7 cellular contexts compared by ENCODE assay signal in the genomic region with DNA sequence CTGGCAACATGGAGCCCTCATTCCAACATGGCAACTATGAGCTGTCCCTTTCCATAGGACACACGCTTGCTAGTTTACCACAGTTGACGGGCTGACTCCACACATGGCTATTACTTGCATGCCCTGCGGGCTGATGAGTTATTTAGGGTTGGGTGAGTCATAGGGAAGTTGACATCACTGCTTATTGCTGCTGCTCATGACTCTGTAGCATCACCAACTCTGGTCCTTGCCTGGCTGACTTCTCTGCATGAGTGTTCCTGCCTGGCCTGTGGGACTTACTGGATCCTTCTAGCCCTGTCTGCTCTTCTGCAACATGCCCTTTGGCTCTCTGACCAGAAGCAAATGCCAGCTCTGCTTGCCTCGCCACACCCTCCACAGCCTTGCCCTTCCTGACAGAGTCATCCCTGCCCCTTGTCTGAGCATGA.
DNase-seq lines count a peak whose midpoint lies in the region; ATAC-seq, FAIRE-seq and TF ChIP-seq lines count a peak whose summit lies in the region.

No MANE protein-coding gene starts in this region.

- H3K79me2 ChIP-seq in GM12878 (ENCODE audit: control insufficient read depth, insufficient read depth, low read length) = no peaks in the 10 kb centered on the region

- FAIRE-seq in H54 (lab: Jason Lieb, UNC) = peak; percentile 100
- no peak for FAIRE-seq in GM12878 (lab: Jason Lieb, UNC)

- H3K9ac ChIP-seq in GM12878 (ENCODE audit: control insufficient read depth, insufficient read depth, low read length) = no peak overlapping the region

- POLR2A ChIA-PET in GM12878 (lab: Charles Lee) = no interaction called here

- RAD21 ChIA-PET in GM12878 (lab: Charles Lee; ENCODE audit: unreplicated experiment) = no interaction called here

- H3K27ac ChIP-seq in GM12878 (ENCODE audit: control insufficient read depth, insufficient read depth) = no peak overlapping the region

- no peak overlapping the region for H2AFZ ChIP-seq in GM12878 (ENCODE audit: control insufficient read depth, low read depth, low read length)

- peaks cover 5 to 21% of the 10 kb centered on the region in 2 experiments for H3K36me3 ChIP-seq in GM12878 (ENCODE audit: control insufficient read depth in 2 of 2, insufficient read depth in 2 of 2, low read length in 1 of 2)

- CTCF ChIA-PET in GM12878 (lab: Yijun Ruan, JAX) = no interaction called here

- in situ Hi-C loops in GM12878 (cut with MboI) = no loop called here

- no TSS peak for BruUV-seq in GM12878 (replicated peaks; lab: Mats Ljungman, UMichigan)

- H3K27me3 ChIP-seq in GM12878 (replicated peaks in 1 of 2; ENCODE audit: control insufficient read depth in 2 of 2, insufficient read depth in 2 of 2, low read length in 1 of 2) = no peaks in the 10 kb centered on the region

- intact Hi-C loops in GM12878 (cut with micrococcal nuclease; ENCODE audit: unreplicated experiment) (no loop called here), posterior cingulate gyrus (cut with DNase I) (no loop called here)

- DNase-seq in H54 (ENCODE audit: insufficient read length, low spot score) = peak; percentile 73
- DNase-seq in M059J (ENCODE audit: low read depth) = peak; percentile 100
- DNase-seq in GM12878 (ENCODE audit: low read depth, low spot score) = peak; percentile 17
- DNase-seq in myocyte (ENCODE audit: low read depth) = peak; percentile 99
- DNase-seq in posterior cingulate gyrus = no peak
- DNase-seq in AML-193 (lab: John Stamatoyannopoulos, UW) = no peak

- no peak for TF ChIP-seq CTCF in GM12878 (IDR thresholded peaks at IDR 0.05 in 2 of 3, conservative IDR thresholded peaks at IDR 0.05 in 1 of 3; ENCODE audit: control insufficient read depth in 2 of 3, extremely low read depth in 1 of 3, insufficient read depth in 1 of 3, low read depth in 3 of 3, low read length in 3 of 3)

- no peak overlapping the region for H3K4me2 ChIP-seq in GM12878 (ENCODE audit: control insufficient read depth, insufficient read depth)

- H4K20me1 ChIP-seq in GM12878 (ENCODE audit: control insufficient read depth, insufficient read depth) = 0 out of 2 replicates have a peak, but pooled peaks cover 2% of the 10 kb centered on the region

- no peak for TF ChIP-seq RAD21 in GM12878 (IDR thresholded peaks at IDR 0.05; ENCODE audit: insufficient read depth, low read depth, low read length)

- SMC1A ChIA-PET in GM12878 (lab: Charles Lee; ENCODE audit: uncharacterized antibody, unreplicated experiment) = no interaction called here

- no peak for TF ChIP-seq POLR2A in H54 (IDR thresholded peaks at IDR 0.05; ENCODE audit: low read depth, low read length)
- no peak for TF ChIP-seq POLR2A in GM12878 (IDR thresholded peaks at IDR 0.05; ENCODE audit: low read depth, low read length)

- ATAC-seq in GM18502 (IDR thresholded peaks at IDR 0.05; ENCODE audit: poor library complexity, unreplicated experiment) (peak; percentile 96), GM12878 (peak; percentile 95)

- H3K4me3 ChIP-seq in GM12878 = no peak overlapping the region

- 10% methylated on average over 4 of the region's 4 CpGs for WGBS in GM12878 (ENCODE audit: insufficient coverage, insufficient replicate concordance, low lambda C conversion rate, missing lambda C conversion rate)

- H3K4me1 ChIP-seq in GM12878 (ENCODE audit: control insufficient read depth, insufficient read depth, low read length) = no peaks in the 10 kb centered on the region

- no peaks in the 10 kb centered on the region for H3K9me3 ChIP-seq in GM12878 (replicated peaks; ENCODE audit: control insufficient read depth, insufficient read depth, low read length)

- no peak for TF ChIP-seq EP300 in GM12878 (IDR thresholded peaks at IDR 0.05; ENCODE audit: borderline replicate concordance in 1 of 2, control insufficient read depth in 1 of 2, low read depth in 2 of 2, low read length in 2 of 2)

TF ChIP-seq in GM12878, 131 proteins besides CTCF, POLR2A, EP300 and RAD21:
- TF ChIP-seq CREM (IDR thresholded peaks at IDR 0.05; ENCODE audit: low read depth) (peak; percentile 73; the same call in 1 of the 2 replicates), GABPA (IDR thresholded peaks at IDR 0.05; ENCODE audit: low read depth) (no peak), EED (IDR thresholded peaks at IDR 0.05; ENCODE audit: low read depth) (peak; percentile 89), JUNB (IDR thresholded peaks at IDR 0.05) (peak; percentile 87), ETV6 (conservative IDR thresholded peaks at IDR 0.05 in 1 of 2, IDR thresholded peaks at IDR 0.05 in 1 of 2; ENCODE audit: borderline replicate concordance in 1 of 2, low read depth in 1 of 2) (peak in 1 of 2 experiments; percentile 45; a peak in 1 of 4 replicates), ZBED1 (IDR thresholded peaks at IDR 0.05; ENCODE audit: borderline replicate concordance) (peak; percentile 34; the same call in 1 of the 2 replicates), CREB1 (IDR thresholded peaks at IDR 0.05; ENCODE audit: low read depth) (peak; percentile 72), SRF (IDR thresholded peaks at IDR 0.05; ENCODE audit: low read depth in 2 of 2, low read length in 2 of 2) (peak in 1 of 2 experiments; percentile 64; a peak in 1 of 4 replicates), ATF7 (IDR thresholded peaks at IDR 0.05; ENCODE audit: low read depth) (peak; percentile 61; the same call in 1 of the 2 replicates), RAD51 (IDR thresholded peaks at IDR 0.05) (no peak), NR2F1 (conservative IDR thresholded peaks at IDR 0.05) (no peak), BCL11A (IDR thresholded peaks at IDR 0.05; ENCODE audit: low read depth, low read length) (0 out of 2 replicates have a peak, but pooled peaks have one; percentile 30), RUNX3 (IDR thresholded peaks at IDR 0.05; ENCODE audit: low read length) (peak; percentile 87), HDAC6 (IDR thresholded peaks at IDR 0.05; ENCODE audit: unreplicated experiment) (no peak), FOXM1 (IDR thresholded peaks at IDR 0.05; ENCODE audit: low read depth, low read length) (peak; percentile 37; the same call in 1 of the 2 replicates), NFIC (IDR thresholded peaks at IDR 0.05; ENCODE audit: low read depth, low read length) (peak; percentile 74; the same call in 1 of the 2 replicates), MEF2A (IDR thresholded peaks at IDR 0.05; ENCODE audit: insufficient read depth, low read depth, low read length) (peak; percentile 90)
- TF ChIP-seq, protein P1, sequence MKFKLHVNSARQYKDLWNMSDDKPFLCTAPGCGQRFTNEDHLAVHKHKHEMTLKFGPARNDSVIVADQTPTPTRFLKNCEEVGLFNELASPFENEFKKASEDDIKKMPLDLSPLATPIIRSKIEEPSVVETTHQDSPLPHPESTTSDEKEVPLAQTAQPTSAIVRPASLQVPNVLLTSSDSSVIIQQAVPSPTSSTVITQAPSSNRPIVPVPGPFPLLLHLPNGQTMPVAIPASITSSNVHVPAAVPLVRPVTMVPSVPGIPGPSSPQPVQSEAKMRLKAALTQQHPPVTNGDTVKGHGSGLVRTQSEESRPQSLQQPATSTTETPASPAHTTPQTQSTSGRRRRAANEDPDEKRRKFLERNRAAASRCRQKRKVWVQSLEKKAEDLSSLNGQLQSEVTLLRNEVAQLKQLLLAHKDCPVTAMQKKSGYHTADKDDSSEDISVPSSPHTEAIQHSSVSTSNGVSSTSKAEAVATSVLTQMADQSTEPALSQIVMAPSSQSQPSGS (IDR thresholded peaks at IDR 0.05; ENCODE audit: low read length) = peak; percentile 94
- TF ChIP-seq, protein P2, sequence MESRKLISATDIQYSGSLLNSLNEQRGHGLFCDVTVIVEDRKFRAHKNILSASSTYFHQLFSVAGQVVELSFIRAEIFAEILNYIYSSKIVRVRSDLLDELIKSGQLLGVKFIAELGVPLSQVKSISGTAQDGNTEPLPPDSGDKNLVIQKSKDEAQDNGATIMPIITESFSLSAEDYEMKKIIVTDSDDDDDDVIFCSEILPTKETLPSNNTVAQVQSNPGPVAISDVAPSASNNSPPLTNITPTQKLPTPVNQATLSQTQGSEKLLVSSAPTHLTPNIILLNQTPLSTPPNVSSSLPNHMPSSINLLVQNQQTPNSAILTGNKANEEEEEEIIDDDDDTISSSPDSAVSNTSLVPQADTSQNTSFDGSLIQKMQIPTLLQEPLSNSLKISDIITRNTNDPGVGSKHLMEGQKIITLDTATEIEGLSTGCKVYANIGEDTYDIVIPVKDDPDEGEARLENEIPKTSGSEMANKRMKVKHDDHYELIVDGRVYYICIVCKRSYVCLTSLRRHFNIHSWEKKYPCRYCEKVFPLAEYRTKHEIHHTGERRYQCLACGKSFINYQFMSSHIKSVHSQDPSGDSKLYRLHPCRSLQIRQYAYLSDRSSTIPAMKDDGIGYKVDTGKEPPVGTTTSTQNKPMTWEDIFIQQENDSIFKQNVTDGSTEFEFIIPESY (IDR thresholded peaks at IDR 0.05) = no peak

Comparison
In these comparisons a context has a peak if more than half of its experiments do, and no peak if none do; other contexts are left out.
1. DNase-seq: peak in H54 (single experiment), M059J (single experiment), GM12878 (single experiment) and myocyte (single experiment); none in posterior cingulate gyrus (0 of 10) and AML-193 (0 of 2).